In the genomic region with DNA sequence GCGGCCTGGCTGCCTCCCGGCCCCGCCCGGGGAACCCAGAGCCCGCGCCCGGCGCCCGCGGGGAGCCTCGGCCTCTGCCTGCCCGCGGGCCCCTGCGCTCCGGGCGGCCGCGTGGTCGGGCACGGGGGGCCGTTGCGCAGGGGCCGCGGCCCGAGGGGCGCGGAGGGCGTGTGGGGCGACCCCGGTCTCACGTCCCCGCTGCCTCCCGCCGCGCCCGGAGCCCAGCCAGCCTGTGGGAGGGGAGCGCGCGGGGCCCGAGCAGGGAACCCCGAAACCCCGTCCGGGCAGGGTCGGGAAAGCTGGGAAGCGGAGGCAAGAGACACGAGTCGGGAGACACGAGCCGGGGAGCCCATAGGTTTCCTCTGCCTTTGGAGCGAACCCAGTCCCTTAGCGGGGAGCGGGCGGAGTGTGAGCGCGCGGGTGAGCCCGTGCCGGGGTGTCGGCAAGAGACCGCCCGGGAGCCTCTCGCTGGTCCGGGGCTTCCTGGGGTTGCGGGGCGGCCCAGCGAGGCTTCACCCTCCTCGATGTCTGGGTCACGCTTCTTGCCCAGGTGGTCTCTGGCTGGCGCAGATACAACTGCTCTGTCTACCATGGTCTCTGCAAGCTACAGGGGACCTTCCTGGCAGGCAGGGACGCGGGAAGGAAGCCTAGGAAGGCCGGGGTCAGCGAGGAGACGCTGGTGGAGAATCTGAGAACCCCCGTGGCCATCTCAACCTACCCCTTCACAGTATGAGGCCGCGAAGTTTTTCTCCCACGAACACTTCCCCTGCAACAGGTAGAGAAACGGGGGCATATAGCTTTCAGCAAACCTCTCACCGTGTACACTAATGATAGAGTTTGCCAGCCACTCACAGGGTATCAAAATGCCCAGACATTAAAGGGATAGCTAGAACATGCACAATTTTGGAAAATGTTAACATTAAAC, we compare ENCODE assay signal across 8 cellular contexts. TPM values are rescaled to one million over a fixed set of nuclear protein-coding genes. Genes with fewer than 3 reads are reported as not detected.
DNase-seq lines count a peak whose midpoint lies in the region; ATAC-seq and TF ChIP-seq lines count a peak whose summit lies in the region.

No MANE protein-coding gene starts in this region.

- TF ChIP-seq CTCF in astrocyte of the spinal cord (IDR thresholded peaks at IDR 0.05; ENCODE audit: low read depth, low read length), result no peak
- TF ChIP-seq CTCF in stomach (IDR thresholded peaks at IDR 0.05), result no peak

- in situ Hi-C loops in astrocyte of the spinal cord (cut with HindIII; ENCODE audit: low sequenced_read_pairs), result no loop called here

- WGBS in stomach, 5 donors, result 2 to 14% (median 6%) methylated on average over 14 to 80 of the region's 80 CpGs

- CTCF ChIA-PET in HEK293T (lab: Yijun Ruan, JAX), result interaction anchor here (1.0 to 1.3 kb wide), 3 partner anchors 10 to 89 kb away, joined by 3 read pairs; no protein-coding TSS in a partner anchor

- intact Hi-C loops in left colon (cut with DNase I, micrococcal nuclease), result loop anchor here (5.0 to 10.0 kb wide), 2 partner anchors 83 to 85 kb away; no protein-coding TSS in a partner anchor
- intact Hi-C loops in stomach (cut with DNase I; ENCODE audit: low total_unique reads), result loop anchor here (5.0 kb wide), 1 partner anchor 88 kb away; no protein-coding TSS in a partner anchor

- H3K27me3 ChIP-seq in Karpas-422 (ENCODE audit: low read length) (no peaks in the 10 kb centered on the region), stomach (peaks cover 0 to 16% (median 4%) of the 10 kb centered on the region in 3 donors)

- H4K20me1 ChIP-seq in Karpas-422 (ENCODE audit: insufficient read depth, low read depth, low read length), result peaks cover 34% of the 10 kb centered on the region

- peak; percentile 27 for ATAC-seq in left colon

- H2AFZ ChIP-seq in Karpas-422 (ENCODE audit: low read length), result no peak overlapping the region

- peak overlapping the region; percentile 98 for H3K27ac ChIP-seq in Karpas-422 (ENCODE audit: low read length)
- peak overlapping the region; percentile 41 to 86 (median 74) for H3K27ac ChIP-seq in stomach

- H3K9me2 ChIP-seq in Karpas-422 (replicated peaks; ENCODE audit: insufficient read depth, low read length), result no peaks in the 10 kb centered on the region

- TF ChIP-seq POLR2A in stomach (IDR thresholded peaks at IDR 0.05), result no peak

- H3K9me3 ChIP-seq in Karpas-422 (ENCODE audit: low read length) (no peaks in the 10 kb centered on the region), stomach (no peaks in the 10 kb centered on the region)

- H3K36me3 ChIP-seq in Karpas-422 (ENCODE audit: insufficient read depth, low read length) (peaks cover 63% of the 10 kb centered on the region), stomach (peaks cover 0 to 16% (median 7%) of the 10 kb centered on the region in 4 donors)

- TF ChIP-seq EP300 in stomach (IDR thresholded peaks at IDR 0.05), result no peak

- H3K9ac ChIP-seq in Karpas-422 (ENCODE audit: low read length), result peak overlapping the region; percentile 96

- peak; percentile 4 for DNase-seq in activated naive CD4-positive, alpha-beta T cell treated with Interleukin-2 at 50 U/mL for 16 hours
- no peak for DNase-seq in activated naive CD4-positive, alpha-beta T cell (lab: John Stamatoyannopoulos, UW)
- peak; percentile 68 for DNase-seq in Karpas-422
- peak; percentile 20 for DNase-seq in astrocyte of the spinal cord (ENCODE audit: low read depth, low spot score)
- peak in 1 of 2 donors; percentile 62 for DNase-seq in left colon
- DNase-seq in stomach, result no peak
- DNase-seq in anterior cingulate cortex (lab: John Stamatoyannopoulos, UW), result no peak
- DNase-seq in HEK293T (ENCODE audit: extremely low spot score), result no peak

- peaks cover 60% of the 10 kb centered on the region for H3K79me2 ChIP-seq in Karpas-422 (ENCODE audit: low read length)

- H3K4me3 ChIP-seq in Karpas-422 (ENCODE audit: low read length) (peak overlapping the region; percentile 81), astrocyte of the spinal cord (ENCODE audit: low read depth, low read length) (peak overlapping the region; percentile 61), stomach (peak overlapping the region; percentile 75 to 87 (median 82))

- H3K4me1 ChIP-seq in Karpas-422 (ENCODE audit: low read length) (peaks cover 70% of the 10 kb centered on the region), stomach (peaks cover 15 to 38% (median 32%) of the 10 kb centered on the region in 4 donors)

- POLR2A ChIA-PET in HEK293T (lab: Yijun Ruan, JAX), result no interaction called here

- peak overlapping the region; percentile 89 for H3K4me2 ChIP-seq in Karpas-422 (ENCODE audit: low read depth, low read length, poor library complexity, severe bottlenecking)

TF ChIP-seq in HEK293T, 16 proteins besides CTCF, POLR2A, EP300 and RAD21:
- TF ChIP-seq CTBP1 (IDR thresholded peaks at IDR 0.05; ENCODE audit: borderline replicate concordance), result no peak
- no peak for TF ChIP-seq SUZ12 (IDR thresholded peaks at IDR 0.05)
- TF ChIP-seq, protein P1, sequence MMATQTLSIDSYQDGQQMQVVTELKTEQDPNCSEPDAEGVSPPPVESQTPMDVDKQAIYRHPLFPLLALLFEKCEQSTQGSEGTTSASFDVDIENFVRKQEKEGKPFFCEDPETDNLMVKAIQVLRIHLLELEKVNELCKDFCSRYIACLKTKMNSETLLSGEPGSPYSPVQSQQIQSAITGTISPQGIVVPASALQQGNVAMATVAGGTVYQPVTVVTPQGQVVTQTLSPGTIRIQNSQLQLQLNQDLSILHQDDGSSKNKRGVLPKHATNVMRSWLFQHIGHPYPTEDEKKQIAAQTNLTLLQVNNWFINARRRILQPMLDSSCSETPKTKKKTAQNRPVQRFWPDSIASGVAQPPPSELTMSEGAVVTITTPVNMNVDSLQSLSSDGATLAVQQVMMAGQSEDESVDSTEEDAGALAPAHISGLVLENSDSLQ (IDR thresholded peaks at IDR 0.05), result no peak
- no peak for TF ChIP-seq HDGF (IDR thresholded peaks at IDR 0.05; ENCODE audit: borderline replicate concordance)

RNA-seq across cellular contexts. Expression of gene LRRK1, which starts 0.6 kb away (rescaled TPM):
- 46.6 and 87.3 TPM in 2 replicates for total RNA-seq in Karpas-422 (2014; rRNA removed; shearing (Covaris generic); ENCODE audit: low replicate concordance)
- total RNA-seq in left colon (10 to 100 TPM; 46.6 to 52.7 TPM), stomach (10 to 100 TPM in 3 of 5 donors, 1 to 10 TPM in 2; 5.5 to 73.3 (median 15.2) TPM)
- 1 to 10 TPM; 2.3 to 5.5 (median 4.9) TPM for polyA plus RNA-seq in stomach

RNA-seq across cellular contexts. Expression of gene ALDH1A3, which starts 40.1 kb away (rescaled TPM):
- not detected in 2 replicates for total RNA-seq in Karpas-422 (2014; rRNA removed; shearing (Covaris generic); ENCODE audit: low replicate concordance)
- 1 to 10 TPM; 3.9 to 5.4 TPM for total RNA-seq in left colon
- 10 to 100 TPM in 3 of 5 donors, 1 to 10 TPM in 2; 3.5 to 58.9 (median 23.0) TPM for total RNA-seq in stomach
- 10 to 100 TPM in 2 of 3 donors, 1 to 10 TPM in 1; 9.4 to 87.2 (median 49.2) TPM for polyA plus RNA-seq in stomach

Comparison
In these comparisons a context has a peak if more than half of its experiments do, and no peak if none do; other contexts are left out.
1. DNase-seq: peak in activated naive CD4-positive, alpha-beta T cell treated with Interleukin-2 at 50 U/mL for 16 hours (single experiment), Karpas-422 (single experiment) and astrocyte of the spinal cord (single experiment); none in activated naive CD4-positive, alpha-beta T cell (0 of 4), stomach (single experiment), anterior cingulate cortex (0 of 58) and HEK293T (single experiment).
2. Peak in every context shown above with its lines, with median percentiles within 50 percentile points of each other: H3K4me3 ChIP-seq.